ENCODE assay signal across 11 cellular contexts in genomic region chr11:30342736-30343166, GRCh38. TPM values are rescaled to one million over a fixed set of nuclear protein-coding genes. Genes with fewer than 3 reads are reported as not detected.
DNase-seq lines count a peak whose midpoint lies in the region; ATAC-seq and FAIRE-seq lines count a peak whose summit lies in the region.
"Had no signal": no experiment of that assay in that cellular context is flagged by ENCODE, and none has a peak within 500 bp of the region (broad histone marks: within the 10 kb centered on the region; RNA-seq: fewer than 3 reads in every experiment).

No MANE protein-coding gene starts in this region.

- no peak for DNase-seq in CD4-positive, CD25-positive, alpha-beta regulatory T cell
- peak; percentile 69 for DNase-seq in SIG-M5 treated with dmso at 0.1 percent for 504 hours (lab: John Stamatoyannopoulos, UW; ENCODE audit: unreplicated experiment)
- DNase-seq in posterior cingulate gyrus = no peak
- DNase-seq in frontal cortex (ENCODE audit: low spot score in 2 of 2) = no peak
- DNase-seq in NCI-H1436 (lab: John Stamatoyannopoulos, UW) = no peak
- DNase-seq in NCI-H2196 treated with DMSO at 0.1 percent for 48 hours (lab: John Stamatoyannopoulos, UW; ENCODE audit: unreplicated experiment) = no peak
- DNase-seq: activated CD4-positive, CD25-positive, alpha-beta regulatory T cell; IMR-90 had no signal

- no peak overlapping the region for H3K27ac ChIP-seq in CD4-positive, CD25-positive, alpha-beta regulatory T cell (ENCODE audit: insufficient read depth, low read length, poor library complexity, severe bottlenecking)

- H3K4me3 Mint-ChIP-seq in CD4-positive, CD25-positive, alpha-beta regulatory T cell = no peak overlapping the region

- FAIRE-seq in frontal cortex (lab: Jason Lieb, UNC) = no peak
- FAIRE-seq: colon had no signal

- no peak overlapping the region for H3K4me3 ChIP-seq in CD4-positive, CD25-positive, alpha-beta regulatory T cell (ENCODE audit: low read depth, low read length)

- no peaks in the 10 kb centered on the region for H3K4me1 ChIP-seq in CD4-positive, CD25-positive, alpha-beta regulatory T cell (ENCODE audit: control insufficient read depth, insufficient read depth, low read length, poor library complexity, severe bottlenecking)

- no peaks in the 10 kb centered on the region for H3K9me3 ChIP-seq in CD4-positive, CD25-positive, alpha-beta regulatory T cell (ENCODE audit: control insufficient read depth in 2 of 2, low read length in 2 of 2)

- intact Hi-C loops in posterior cingulate gyrus (cut with DNase I) = no loop called here

- H3K27ac Mint-ChIP-seq in CD4-positive, CD25-positive, alpha-beta regulatory T cell = no peak overlapping the region

- H3K4me1 Mint-ChIP-seq in CD4-positive, CD25-positive, alpha-beta regulatory T cell = peaks cover 0 to 11% (median 5%) of the 10 kb centered on the region in 4 donors

- ATAC-seq in CD4-positive, CD25-positive, alpha-beta regulatory T cell (ENCODE audit: low read depth in 2 of 2) = peak; percentile 37 to 60
- ATAC-seq in GM19395 (IDR thresholded peaks at IDR 0.05; ENCODE audit: unreplicated experiment) (peak; percentile 97), HG03066 (IDR thresholded peaks at IDR 0.05; ENCODE audit: low read depth, unreplicated experiment) (peak; percentile 96)

- H3K36me3 Mint-ChIP-seq in CD4-positive, CD25-positive, alpha-beta regulatory T cell = peaks cover 6% of the 10 kb centered on the region

- no peaks in the 10 kb centered on the region for H3K27me3 Mint-ChIP-seq in CD4-positive, CD25-positive, alpha-beta regulatory T cell

- peaks cover 0 to 3% (median 0%) of the 10 kb centered on the region in 7 donors for H3K9me3 Mint-ChIP-seq in CD4-positive, CD25-positive, alpha-beta regulatory T cell

- H3K36me3 ChIP-seq in CD4-positive, CD25-positive, alpha-beta regulatory T cell (ENCODE audit: control insufficient read depth, insufficient read depth, low read length) = peaks cover 15% of the 10 kb centered on the region

- no peaks in the 10 kb centered on the region for H3K27me3 ChIP-seq in CD4-positive, CD25-positive, alpha-beta regulatory T cell (ENCODE audit: control insufficient read depth, insufficient read depth, low read length)

RNA-seq across cellular contexts. Expression of gene ARL14EP, which starts 19.8 kb away (rescaled TPM):
- total RNA-seq in CD4-positive, CD25-positive, alpha-beta regulatory T cell = 23.3 TPM
- 10 to 100 TPM; 50.6 to 82.1 (median 60.8) TPM for polyA plus RNA-seq in CD4-positive, CD25-positive, alpha-beta regulatory T cell
- 70.5 TPM for total RNA-seq in frontal cortex
